Comparison of ENCODE assay signal across 30 cellular contexts in the genomic region with DNA sequence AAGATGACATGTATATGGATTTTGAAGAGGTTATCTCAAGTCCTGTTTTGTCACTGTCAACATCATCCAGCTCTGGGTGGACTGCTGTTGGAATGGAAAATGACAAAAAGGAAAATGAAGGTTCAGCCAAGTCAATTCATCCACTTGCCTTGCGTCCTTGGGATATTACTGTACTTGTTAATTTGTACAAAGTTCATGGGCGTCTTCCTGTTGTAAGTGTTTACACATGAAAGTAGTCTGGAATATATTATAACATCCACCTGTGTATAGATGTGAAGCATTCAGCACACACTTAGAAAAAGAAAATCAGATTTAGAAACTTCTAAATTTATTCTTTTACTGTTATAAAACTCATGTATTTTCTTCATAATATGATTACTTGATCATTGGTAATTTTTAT.
"Had no signal": no experiment of that assay in that cellular context is flagged by ENCODE, and none has a peak within 500 bp of the region (broad histone marks: within the 10 kb centered on the region; RNA-seq: fewer than 3 reads in every experiment).

No MANE protein-coding gene starts in this region.

- DNase-seq: activated CD4-positive, alpha-beta memory T cell treated with anti-CD3 and anti-CD28 coated beads for 36 hours; activated CD4-positive, alpha-beta T cell treated with anti-CD3 and anti-CD28 coated beads for 36 hours; activated CD4-positive, alpha-beta T cell treated with anti-CD3 and anti-CD28 coated beads, Interleukin-2, amount 10 ng/mL, durations not matched to agents 24 days and 14 days; activated CD4-positive, CD25-positive, alpha-beta regulatory T cell; activated CD4-positive, CD25-positive, alpha-beta regulatory T cell treated with anti-CD3 and anti-CD28 coated beads, Interleukin-2, amount 50 U/mL, for 72 hours; activated CD8-positive, alpha-beta memory T cell treated with anti-CD3 and anti-CD28 coated beads, Interleukin-2, amount 10 ng/mL, durations not matched to agents 7 days and 5 days; activated CD8-positive, alpha-beta memory T cell treated with anti-CD3 and anti-CD28 coated beads, Interleukin-2, amount 50 U/mL, for 4 hours; activated CD8-positive, alpha-beta T cell treated with anti-CD3 and anti-CD28 coated beads, Interleukin-2, amount 10 ng/mL, durations not matched to agents 7 days and 5 days; activated gamma-delta T cell; activated naive CD4-positive, alpha-beta T cell; activated naive CD4-positive, alpha-beta T cell treated with anti-CD3 and anti-CD28 coated beads, Interleukin-2, amount 50 U/mL, for 16 hours; activated T-cell treated with anti-CD3 and anti-CD28 coated beads, Interleukin-2, amount 50 U/mL, for 1 hour; activated T-cell treated with anti-CD3 and anti-CD28 coated beads, Interleukin-2, amount 50 U/mL, for 48 hours; amniotic stem cell; anterior cingulate cortex; brain microvascular endothelial cell; cortex of kidney; effector CD4-positive, alpha-beta T cell; effector memory CD8-positive, alpha-beta T cell; foreskin keratinocyte; gastrocnemius medialis; glutamatergic neuron; heart left ventricle; T-cell had no signal

- H3K4me3 Mint-ChIP-seq: activated CD4-positive, alpha-beta memory T cell treated with anti-CD3 and anti-CD28 coated beads for 36 hours; activated CD4-positive, alpha-beta T cell treated with anti-CD3 and anti-CD28 coated beads for 36 hours; activated CD4-positive, alpha-beta T cell treated with anti-CD3 and anti-CD28 coated beads, Interleukin-2, amount 10 ng/mL, durations not matched to agents 24 days and 14 days; activated CD8-positive, alpha-beta memory T cell treated with anti-CD3 and anti-CD28 coated beads, Interleukin-2, amount 10 ng/mL, durations not matched to agents 7 days and 5 days; activated CD8-positive, alpha-beta T cell treated with anti-CD3 and anti-CD28 coated beads, Interleukin-2, amount 10 ng/mL, durations not matched to agents 7 days and 5 days; activated naive CD8-positive, alpha-beta T cell; activated T-helper 1 cell treated with anti-CD3 and anti-CD28 coated beads, Interleukin-12 subunit alpha, Interleukin-12 subunit beta, Interleukin-2, Interleukin-4 antibody, amounts not matched to agents 30 ng/mL and 10 ng/mL and 1 ng/mL, durations not matched to agents 14 hours and 24 hours and 36 hours; effector memory CD8-positive, alpha-beta T cell; T-cell; T-helper 1 cell treated with Interleukin-12 subunit alpha and Interleukin-12 subunit beta and Interleukin-4 antibody, amounts not matched to agents 30 μg/mL and 1 μg/mL, for 36 hours had no signal

- H3K27ac ChIP-seq: brain microvascular endothelial cell, esophagus muscularis mucosa, foreskin keratinocyte, gastrocnemius medialis, heart left ventricle had no signal

- ATAC-seq: activated CD4-positive, alpha-beta T cell treated with anti-CD3 and anti-CD28 coated beads for 36 hours; activated CD8-positive, alpha-beta memory T cell treated with anti-CD3 and anti-CD28 coated beads, Interleukin-2, amount 10 ng/mL, durations not matched to agents 7 days and 5 days; activated CD8-positive, alpha-beta T cell treated with anti-CD3 and anti-CD28 coated beads, Interleukin-2, amount 10 ng/mL, durations not matched to agents 7 days and 5 days; effector memory CD8-positive, alpha-beta T cell; gastrocnemius medialis; heart left ventricle; T-cell had no signal

- H3K9me3 Mint-ChIP-seq: activated CD4-positive, alpha-beta memory T cell treated with anti-CD3 and anti-CD28 coated beads for 36 hours; activated CD4-positive, alpha-beta T cell treated with anti-CD3 and anti-CD28 coated beads, Interleukin-2, amount 10 ng/mL, durations not matched to agents 24 days and 14 days; activated T-helper 1 cell treated with anti-CD3 and anti-CD28 coated beads, Interleukin-12 subunit alpha, Interleukin-12 subunit beta, Interleukin-2, Interleukin-4 antibody, amounts not matched to agents 30 ng/mL and 10 ng/mL and 1 ng/mL, durations not matched to agents 14 hours and 24 hours and 36 hours; T-helper 1 cell treated with Interleukin-12 subunit alpha and Interleukin-12 subunit beta and Interleukin-4 antibody, amounts not matched to agents 30 μg/mL and 1 μg/mL, for 36 hours had no signal

- H3K36me3 ChIP-seq: brain microvascular endothelial cell had no signal

- H3K27me3 ChIP-seq: brain microvascular endothelial cell, esophagus muscularis mucosa, foreskin keratinocyte, gastrocnemius medialis, heart left ventricle had no signal

- FAIRE-seq: bronchial epithelial cell, colon had no signal

- H3K27me3 Mint-ChIP-seq: activated CD4-positive, alpha-beta memory T cell treated with anti-CD3 and anti-CD28 coated beads for 36 hours; activated CD4-positive, alpha-beta T cell treated with anti-CD3 and anti-CD28 coated beads for 36 hours; activated CD4-positive, alpha-beta T cell treated with anti-CD3 and anti-CD28 coated beads, Interleukin-2, amount 10 ng/mL, durations not matched to agents 24 days and 14 days; activated CD8-positive, alpha-beta memory T cell treated with anti-CD3 and anti-CD28 coated beads, Interleukin-2, amount 10 ng/mL, durations not matched to agents 7 days and 5 days; activated naive CD8-positive, alpha-beta T cell; effector memory CD8-positive, alpha-beta T cell; T-cell had no signal

- H3K4me1 Mint-ChIP-seq: activated CD8-positive, alpha-beta memory T cell treated with anti-CD3 and anti-CD28 coated beads, Interleukin-2, amount 10 ng/mL, durations not matched to agents 7 days and 5 days had no signal

- H3K27ac Mint-ChIP-seq: activated CD4-positive, alpha-beta memory T cell treated with anti-CD3 and anti-CD28 coated beads for 36 hours; activated CD4-positive, alpha-beta T cell treated with anti-CD3 and anti-CD28 coated beads for 36 hours; activated CD4-positive, alpha-beta T cell treated with anti-CD3 and anti-CD28 coated beads, Interleukin-2, amount 10 ng/mL, durations not matched to agents 24 days and 14 days; activated CD8-positive, alpha-beta memory T cell treated with anti-CD3 and anti-CD28 coated beads, Interleukin-2, amount 10 ng/mL, durations not matched to agents 7 days and 5 days; activated CD8-positive, alpha-beta T cell treated with anti-CD3 and anti-CD28 coated beads, Interleukin-2, amount 10 ng/mL, durations not matched to agents 7 days and 5 days; activated naive CD8-positive, alpha-beta T cell; activated T-helper 1 cell treated with anti-CD3 and anti-CD28 coated beads, Interleukin-12 subunit alpha, Interleukin-12 subunit beta, Interleukin-2, Interleukin-4 antibody, amounts not matched to agents 30 ng/mL and 10 ng/mL and 1 ng/mL, durations not matched to agents 14 hours and 24 hours and 36 hours; T-helper 1 cell treated with Interleukin-12 subunit alpha and Interleukin-12 subunit beta and Interleukin-4 antibody, amounts not matched to agents 30 μg/mL and 1 μg/mL, for 36 hours had no signal

- H3K4me1 ChIP-seq: esophagus muscularis mucosa, foreskin keratinocyte, gastrocnemius medialis, heart left ventricle had no signal

- H3K9me3 ChIP-seq: esophagus muscularis mucosa, gastrocnemius medialis, heart left ventricle had no signal

- H3K4me3 ChIP-seq: esophagus muscularis mucosa, gastrocnemius medialis, heart left ventricle had no signal
